1 cellular context compared by ENCODE assay signal in the genomic region with DNA sequence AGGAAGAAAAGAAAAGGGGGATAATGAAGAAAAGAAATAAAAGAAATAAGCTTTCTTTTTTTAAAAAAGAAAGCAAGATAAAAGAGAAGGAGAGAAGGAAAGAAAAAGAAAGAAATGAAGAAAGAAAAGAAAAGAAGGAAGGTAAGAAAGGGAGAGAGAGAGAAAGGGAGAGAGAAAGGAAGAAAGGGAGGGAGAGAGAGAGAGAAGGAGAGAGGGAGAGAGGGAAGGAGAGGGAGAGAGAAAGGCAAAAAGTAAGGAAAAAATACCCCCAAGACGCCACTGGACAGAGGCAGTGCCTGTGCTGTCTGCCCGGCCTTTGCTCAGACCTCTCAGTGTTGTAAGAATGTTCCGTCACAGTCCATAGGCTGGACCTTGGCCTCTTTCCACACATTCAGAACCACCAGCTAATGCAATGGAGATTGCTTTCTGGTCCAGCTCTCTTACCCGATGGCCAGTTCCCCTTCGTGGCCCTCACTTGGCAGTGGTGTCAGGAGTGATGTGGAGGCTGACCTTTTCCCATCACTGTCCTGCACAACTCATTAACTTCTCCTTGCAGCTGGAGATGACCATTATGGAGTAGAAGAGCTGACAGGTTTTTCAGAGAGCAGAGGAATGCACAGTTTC.
A peak's percentile ranks its signal among the peaks of the same experiment; 100 is the strongest.
TF ChIP-seq lines count a peak whose summit lies in the region.

No MANE protein-coding gene starts in this region.

TF ChIP-seq in HepG2, 621 proteins besides CTCF, POLR2A, EP300 and RAD21 (continued from another document):
- TF ChIP-seq ZNF512 (CRISPR knock-in tag; IDR thresholded peaks at IDR 0.05) = peak; percentile 99
- TF ChIP-seq NFE2L1 (CRISPR knock-in tag; IDR thresholded peaks at IDR 0.05; ENCODE audit: borderline replicate concordance) = no peak
- TF ChIP-seq ADNP (CRISPR knock-in tag; IDR thresholded peaks at IDR 0.05) = no peak
- TF ChIP-seq, protein P1, sequence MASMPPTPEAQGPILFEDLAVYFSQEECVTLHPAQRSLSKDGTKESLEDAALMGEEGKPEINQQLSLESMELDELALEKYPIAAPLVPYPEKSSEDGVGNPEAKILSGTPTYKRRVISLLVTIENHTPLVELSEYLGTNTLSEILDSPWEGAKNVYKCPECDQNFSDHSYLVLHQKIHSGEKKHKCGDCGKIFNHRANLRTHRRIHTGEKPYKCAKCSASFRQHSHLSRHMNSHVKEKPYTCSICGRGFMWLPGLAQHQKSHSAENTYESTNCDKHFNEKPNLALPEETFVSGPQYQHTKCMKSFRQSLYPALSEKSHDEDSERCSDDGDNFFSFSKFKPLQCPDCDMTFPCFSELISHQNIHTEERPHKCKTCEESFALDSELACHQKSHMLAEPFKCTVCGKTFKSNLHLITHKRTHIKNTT (CRISPR knock-in tag; IDR thresholded peaks at IDR 0.05) = no peak
- TF ChIP-seq, protein P2, sequence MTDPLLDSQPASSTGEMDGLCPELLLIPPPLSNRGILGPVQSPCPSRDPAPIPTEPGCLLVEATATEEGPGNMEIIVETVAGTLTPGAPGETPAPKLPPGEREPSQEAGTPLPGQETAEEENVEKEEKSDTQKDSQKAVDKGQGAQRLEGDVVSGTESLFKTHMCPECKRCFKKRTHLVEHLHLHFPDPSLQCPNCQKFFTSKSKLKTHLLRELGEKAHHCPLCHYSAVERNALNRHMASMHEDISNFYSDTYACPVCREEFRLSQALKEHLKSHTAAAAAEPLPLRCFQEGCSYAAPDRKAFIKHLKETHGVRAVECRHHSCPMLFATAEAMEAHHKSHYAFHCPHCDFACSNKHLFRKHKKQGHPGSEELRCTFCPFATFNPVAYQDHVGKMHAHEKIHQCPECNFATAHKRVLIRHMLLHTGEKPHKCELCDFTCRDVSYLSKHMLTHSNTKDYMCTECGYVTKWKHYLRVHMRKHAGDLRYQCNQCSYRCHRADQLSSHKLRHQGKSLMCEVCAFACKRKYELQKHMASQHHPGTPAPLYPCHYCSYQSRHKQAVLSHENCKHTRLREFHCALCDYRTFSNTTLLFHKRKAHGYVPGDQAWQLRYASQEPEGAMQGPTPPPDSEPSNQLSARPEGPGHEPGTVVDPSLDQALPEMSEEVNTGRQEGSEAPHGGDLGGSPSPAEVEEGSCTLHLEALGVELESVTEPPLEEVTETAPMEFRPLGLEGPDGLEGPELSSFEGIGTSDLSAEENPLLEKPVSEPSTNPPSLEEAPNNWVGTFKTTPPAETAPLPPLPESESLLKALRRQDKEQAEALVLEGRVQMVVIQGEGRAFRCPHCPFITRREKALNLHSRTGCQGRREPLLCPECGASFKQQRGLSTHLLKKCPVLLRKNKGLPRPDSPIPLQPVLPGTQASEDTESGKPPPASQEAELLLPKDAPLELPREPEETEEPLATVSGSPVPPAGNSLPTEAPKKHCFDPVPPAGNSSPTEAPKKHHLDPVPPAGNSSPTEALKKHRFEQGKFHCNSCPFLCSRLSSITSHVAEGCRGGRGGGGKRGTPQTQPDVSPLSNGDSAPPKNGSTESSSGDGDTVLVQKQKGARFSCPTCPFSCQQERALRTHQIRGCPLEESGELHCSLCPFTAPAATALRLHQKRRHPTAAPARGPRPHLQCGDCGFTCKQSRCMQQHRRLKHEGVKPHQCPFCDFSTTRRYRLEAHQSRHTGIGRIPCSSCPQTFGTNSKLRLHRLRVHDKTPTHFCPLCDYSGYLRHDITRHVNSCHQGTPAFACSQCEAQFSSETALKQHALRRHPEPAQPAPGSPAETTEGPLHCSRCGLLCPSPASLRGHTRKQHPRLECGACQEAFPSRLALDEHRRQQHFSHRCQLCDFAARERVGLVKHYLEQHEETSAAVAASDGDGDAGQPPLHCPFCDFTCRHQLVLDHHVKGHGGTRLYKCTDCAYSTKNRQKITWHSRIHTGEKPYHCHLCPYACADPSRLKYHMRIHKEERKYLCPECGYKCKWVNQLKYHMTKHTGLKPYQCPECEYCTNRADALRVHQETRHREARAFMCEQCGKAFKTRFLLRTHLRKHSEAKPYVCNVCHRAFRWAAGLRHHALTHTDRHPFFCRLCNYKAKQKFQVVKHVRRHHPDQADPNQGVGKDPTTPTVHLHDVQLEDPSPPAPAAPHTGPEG (CRISPR knock-in tag; IDR thresholded peaks at IDR 0.05) = no peak
- TF ChIP-seq NFIC (IDR thresholded peaks at IDR 0.05; ENCODE audit: low read length) = no peak
- no peak for TF ChIP-seq ESRRA (CRISPR knock-in tag; IDR thresholded peaks at IDR 0.05; ENCODE audit: low read depth)
- TF ChIP-seq CEBPG (CRISPR knock-in tag; IDR thresholded peaks at IDR 0.05) = peak; percentile 59
- TF ChIP-seq, protein P3, sequence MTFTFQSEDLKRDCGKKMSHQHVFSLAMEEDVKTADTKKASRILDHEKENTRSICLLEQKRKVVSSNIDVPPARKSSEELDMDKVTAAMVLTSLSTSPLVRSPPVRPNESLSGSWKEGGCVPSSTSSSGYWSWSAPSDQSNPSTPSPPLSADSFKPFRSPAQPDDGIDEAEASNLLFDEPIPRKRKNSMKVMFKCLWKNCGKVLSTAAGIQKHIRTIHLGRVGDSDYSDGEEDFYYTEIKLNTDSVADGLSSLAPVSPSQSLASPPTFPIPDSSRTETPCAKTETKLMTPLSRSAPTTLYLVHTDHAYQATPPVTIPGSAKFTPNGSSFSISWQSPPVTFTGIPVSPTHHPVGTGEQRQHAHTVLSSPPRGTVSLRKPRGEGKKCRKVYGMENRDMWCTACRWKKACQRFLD (CRISPR knock-in tag; IDR thresholded peaks at IDR 0.05; ENCODE audit: borderline replicate concordance) = no peak
- TF ChIP-seq HOXA3 (CRISPR knock-in tag; IDR thresholded peaks at IDR 0.05) = 0 out of 2 replicates have a peak, but pooled peaks have one; percentile 38
- no peak for TF ChIP-seq ZNF616 (CRISPR knock-in tag; IDR thresholded peaks at IDR 0.05; ENCODE audit: low read depth)
- TF ChIP-seq, protein P4, sequence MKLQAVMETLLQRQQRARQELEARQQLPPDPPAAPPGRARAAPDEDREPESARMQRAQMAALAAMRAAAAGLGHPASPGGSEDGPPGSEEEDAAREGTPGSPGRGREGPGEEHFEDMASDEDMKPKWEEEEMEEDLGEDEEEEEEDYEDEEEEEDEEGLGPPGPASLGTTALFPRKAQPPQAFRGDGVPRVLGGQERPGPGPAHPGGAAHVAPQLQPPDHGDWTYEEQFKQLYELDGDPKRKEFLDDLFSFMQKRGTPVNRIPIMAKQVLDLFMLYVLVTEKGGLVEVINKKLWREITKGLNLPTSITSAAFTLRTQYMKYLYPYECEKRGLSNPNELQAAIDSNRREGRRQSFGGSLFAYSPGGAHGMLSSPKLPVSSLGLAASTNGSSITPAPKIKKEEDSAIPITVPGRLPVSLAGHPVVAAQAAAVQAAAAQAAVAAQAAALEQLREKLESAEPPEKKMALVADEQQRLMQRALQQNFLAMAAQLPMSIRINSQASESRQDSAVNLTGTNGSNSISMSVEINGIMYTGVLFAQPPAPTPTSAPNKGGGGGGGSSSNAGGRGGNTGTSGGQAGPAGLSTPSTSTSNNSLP (IDR thresholded peaks at IDR 0.05; ENCODE audit: low read depth, low read length) = no peak
- no peak for TF ChIP-seq ZNF124 (CRISPR knock-in tag; IDR thresholded peaks at IDR 0.05)
- no peak for TF ChIP-seq ZNF326 (CRISPR knock-in tag; IDR thresholded peaks at IDR 0.05; ENCODE audit: borderline replicate concordance)
- TF ChIP-seq ZUFSP (CRISPR knock-in tag; IDR thresholded peaks at IDR 0.05; ENCODE audit: borderline replicate concordance) = no peak
- no peak for TF ChIP-seq RFXANK (CRISPR knock-in tag; IDR thresholded peaks at IDR 0.05)
